In the genomic region with DNA sequence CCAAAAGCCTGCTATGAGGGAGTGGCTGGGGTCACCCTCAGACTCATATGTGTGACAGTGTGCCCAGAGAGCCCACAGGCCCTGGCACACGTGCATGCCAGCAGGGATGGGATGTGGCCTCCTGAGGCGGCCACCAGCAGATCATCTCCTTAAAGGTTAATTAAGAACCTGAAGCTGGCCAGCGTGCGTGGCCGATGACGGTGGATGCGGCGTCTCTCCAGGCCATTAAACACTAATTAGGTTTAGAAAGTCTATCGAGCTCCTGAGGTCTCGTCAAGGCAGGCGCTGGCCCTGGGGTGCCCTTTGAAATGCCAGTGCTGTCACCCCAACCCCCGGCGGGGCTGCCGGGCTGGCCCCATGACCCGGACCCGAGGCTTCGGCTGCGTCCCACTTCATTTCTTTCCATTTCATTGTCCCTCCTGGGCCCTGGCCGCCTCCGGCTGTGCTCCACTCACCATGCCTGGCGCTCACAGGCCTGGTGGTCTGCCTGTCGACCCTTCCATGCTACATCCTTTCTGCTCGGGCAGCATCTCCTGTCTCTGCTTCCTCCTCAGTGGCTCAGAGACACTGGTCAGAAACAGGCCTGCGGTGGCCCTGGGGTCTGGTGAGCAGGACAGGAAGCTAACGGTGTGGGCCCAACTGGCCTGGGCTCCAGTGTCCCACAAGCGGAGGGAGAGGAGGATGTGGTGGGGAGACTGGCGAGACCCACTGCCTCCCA, we compare ENCODE assay signal across 6 cellular contexts.
"Had no signal": no experiment of that assay in that cellular context is flagged by ENCODE, and none has a peak within 500 bp of the region (broad histone marks: within the 10 kb centered on the region; RNA-seq: fewer than 3 reads in every experiment).

No MANE protein-coding gene starts in this region.

- ATAC-seq: GM23338, HepG2, K562 had no signal

- H2AFZ ChIP-seq: GM23338 had no signal

- H3K4me3 ChIP-seq: GM23338, K562 had no signal

- H3K4me2 ChIP-seq: GM23338 had no signal

- DNase-seq: H9, HCEC 1CT, KG1 had no signal
